8 cellular contexts compared by ENCODE assay signal in genomic region chr2:26942543-26943295, GRCh38. TPM values are rescaled to one million over a fixed set of nuclear protein-coding genes. Genes with fewer than 3 reads are reported as not detected.
DNase-seq lines count a peak whose midpoint lies in the region; ATAC-seq and TF ChIP-seq lines count a peak whose summit lies in the region.

No MANE protein-coding gene starts in this region.

- TF ChIP-seq CTCF in natural killer cell (IDR thresholded peaks at IDR 0.05) (peak; percentile 73), lung (IDR thresholded peaks at IDR 0.05; ENCODE audit: control extremely low read depth, extremely low read depth) (peak; percentile 42)

- no peaks in the 10 kb centered on the region for H3K36me3 ChIP-seq in effector memory CD4-positive, alpha-beta T cell (ENCODE audit: control insufficient read depth, insufficient read depth, low read length)
- no peaks in the 10 kb centered on the region for H3K36me3 ChIP-seq in lung (ENCODE audit: control insufficient read depth in 2 of 2, insufficient read depth in 2 of 2, low read length in 2 of 2)

- DNase-seq in natural killer cell (peak; percentile 46), NCI-H345 (lab: John Stamatoyannopoulos, UW) (peak; percentile 42), lung (ENCODE audit: low spot score) (peak; percentile 68)
- DNase-seq in natural killer cell treated with Interleukin-12 subunit alpha and Interleukin-12 subunit beta and Interleukin-15 and Interleukin-18, amount 100 ng/mL, for 72 hours (ENCODE audit: low spot score): no peak
- peak; percentile 78 for DNase-seq in activated CD4-positive, alpha-beta memory T cell treated with anti-CD3 and anti-CD28 coated beads for 36 hours
- DNase-seq in effector memory CD4-positive, alpha-beta T cell: peak; percentile 4 to 36 (median 15)
- peak; percentile 32 to 39 for DNase-seq in stimulated activated CD8-positive, alpha-beta memory T cell treated with anti-CD3 and anti-CD28 coated beads, Interleukin-15, amount 100 ng/mL, for 48 hours (ENCODE audit: low read depth in 2 of 2)

- peaks cover 0 to 7% of the 10 kb centered on the region in 2 donors for H3K4me1 Mint-ChIP-seq in natural killer cell
- H3K4me1 Mint-ChIP-seq in natural killer cell treated with Interleukin-12 subunit alpha and Interleukin-12 subunit beta and Interleukin-15 and Interleukin-18, amount 100 ng/mL, for 72 hours (ENCODE audit: low read depth in 2 of 2): no peaks in the 10 kb centered on the region
- H3K4me1 Mint-ChIP-seq in activated CD4-positive, alpha-beta memory T cell treated with anti-CD3 and anti-CD28 coated beads for 36 hours (ENCODE audit: low read depth): peaks cover 2% of the 10 kb centered on the region

- H3K27ac ChIP-seq in effector memory CD4-positive, alpha-beta T cell (ENCODE audit: insufficient read depth, low read length, poor library complexity, severe bottlenecking): no peak overlapping the region
- H3K27ac ChIP-seq in lung (ENCODE audit: low read depth in 1 of 2, low read length in 1 of 2): no peak overlapping the region

- H3K27ac Mint-ChIP-seq in natural killer cell: no peak overlapping the region
- H3K27ac Mint-ChIP-seq in natural killer cell treated with Interleukin-12 subunit alpha and Interleukin-12 subunit beta and Interleukin-15 and Interleukin-18, amount 100 ng/mL, for 72 hours: no peak overlapping the region
- H3K27ac Mint-ChIP-seq in activated CD4-positive, alpha-beta memory T cell treated with anti-CD3 and anti-CD28 coated beads for 36 hours: no peak overlapping the region

- ATAC-seq in natural killer cell: peak in 2 of 3 donors; percentile 36 to 64
- ATAC-seq in natural killer cell treated with Interleukin-12 subunit alpha and Interleukin-12 subunit beta and Interleukin-15 and Interleukin-18, amount 100 ng/mL, for 72 hours: no peak
- ATAC-seq in lung (ENCODE audit: insufficient read depth, low FRiP score): peak; percentile 44
- no peak for ATAC-seq in HG02981 (IDR thresholded peaks at IDR 0.05; ENCODE audit: unreplicated experiment)

- POLR2A ChIA-PET in activated CD4-positive, alpha-beta memory T cell treated with anti-CD3 and anti-CD28 coated beads for 36 hours (lab: Charles Lee): interaction anchor here (1.1 kb wide), 1 partner anchor 94 kb away, joined by 3 read pairs; no protein-coding TSS in a partner anchor

- H3K9me3 Mint-ChIP-seq in natural killer cell: no peaks in the 10 kb centered on the region
- H3K9me3 Mint-ChIP-seq in natural killer cell treated with Interleukin-12 subunit alpha and Interleukin-12 subunit beta and Interleukin-15 and Interleukin-18, amount 100 ng/mL, for 72 hours: no peaks in the 10 kb centered on the region
- no peaks in the 10 kb centered on the region for H3K9me3 Mint-ChIP-seq in activated CD4-positive, alpha-beta memory T cell treated with anti-CD3 and anti-CD28 coated beads for 36 hours

- no peaks in the 10 kb centered on the region for H3K36me3 Mint-ChIP-seq in natural killer cell
- H3K36me3 Mint-ChIP-seq in natural killer cell treated with Interleukin-12 subunit alpha and Interleukin-12 subunit beta and Interleukin-15 and Interleukin-18, amount 100 ng/mL, for 72 hours: no peaks in the 10 kb centered on the region
- no peaks in the 10 kb centered on the region for H3K36me3 Mint-ChIP-seq in activated CD4-positive, alpha-beta memory T cell treated with anti-CD3 and anti-CD28 coated beads for 36 hours

- CTCF ChIA-PET in activated CD4-positive, alpha-beta memory T cell treated with anti-CD3 and anti-CD28 coated beads for 36 hours (lab: Charles Lee): interaction anchor here (0.8 to 10.7 kb wide), 19 partner anchors 12 to 351 kb away, joined by 3 to 229 read pairs (median 4); partner anchors contain the start of gene DPYSL5

- H3K4me3 ChIP-seq in effector memory CD4-positive, alpha-beta T cell (ENCODE audit: insufficient read depth, low read depth, low read length, poor library complexity, severe bottlenecking): no peak overlapping the region
- no peak overlapping the region for H3K4me3 ChIP-seq in lung

- 26 to 29% methylated on average over 28 of the region's 28 CpGs for WGBS in lung, 2 donors

- no peaks in the 10 kb centered on the region for H3K9me3 ChIP-seq in effector memory CD4-positive, alpha-beta T cell (ENCODE audit: control insufficient read depth, low read length)
- H3K9me3 ChIP-seq in lung (ENCODE audit: control insufficient read depth in 2 of 2, insufficient read depth in 1 of 2, low read length in 1 of 2): peaks cover 0 to 4% of the 10 kb centered on the region in 2 donors

- H3K4me1 ChIP-seq in effector memory CD4-positive, alpha-beta T cell (ENCODE audit: control insufficient read depth, insufficient read depth, low read length, poor library complexity, severe bottlenecking): no peaks in the 10 kb centered on the region
- no peaks in the 10 kb centered on the region for H3K4me1 ChIP-seq in lung (ENCODE audit: control insufficient read depth in 2 of 2, insufficient read depth in 2 of 2, low read length in 2 of 2)

- intact Hi-C loops in natural killer cell (cut with micrococcal nuclease): no loop called here
- intact Hi-C loops in activated CD4-positive, alpha-beta memory T cell treated with anti-CD3 and anti-CD28 coated beads for 36 hours (cut with micrococcal nuclease): loop anchor here (1.0 kb wide), 1 partner anchor 96 kb away; no protein-coding TSS in a partner anchor

- peaks cover 10 to 14% of the 10 kb centered on the region in 2 donors for H3K27me3 Mint-ChIP-seq in natural killer cell (ENCODE audit: low read depth in 2 of 2)
- peaks cover 0 to 11% of the 10 kb centered on the region in 2 donors for H3K27me3 Mint-ChIP-seq in natural killer cell treated with Interleukin-12 subunit alpha and Interleukin-12 subunit beta and Interleukin-15 and Interleukin-18, amount 100 ng/mL, for 72 hours
- peaks cover 17% of the 10 kb centered on the region for H3K27me3 Mint-ChIP-seq in activated CD4-positive, alpha-beta memory T cell treated with anti-CD3 and anti-CD28 coated beads for 36 hours

- no peak overlapping the region for H3K4me3 Mint-ChIP-seq in natural killer cell
- H3K4me3 Mint-ChIP-seq in natural killer cell treated with Interleukin-12 subunit alpha and Interleukin-12 subunit beta and Interleukin-15 and Interleukin-18, amount 100 ng/mL, for 72 hours: no peak overlapping the region
- H3K4me3 Mint-ChIP-seq in activated CD4-positive, alpha-beta memory T cell treated with anti-CD3 and anti-CD28 coated beads for 36 hours: no peak overlapping the region

- H3K27me3 ChIP-seq in effector memory CD4-positive, alpha-beta T cell (replicated peaks; ENCODE audit: control insufficient read depth, insufficient read depth, low read length, poor library complexity, severe bottlenecking): no peaks in the 10 kb centered on the region
- no peaks in the 10 kb centered on the region for H3K27me3 ChIP-seq in lung (ENCODE audit: control insufficient read depth, insufficient read depth)

RNA-seq across cellular contexts. Expression of gene MAPRE3, which starts 27.7 kb away (rescaled TPM):
- total RNA-seq in natural killer cell (1 to 10 TPM; 3.9 to 5.0 (median 4.2) TPM), lung (10 to 100 TPM; 10.2 to 34.1 TPM)
- 10 to 100 TPM in 1 of 2 donors, 1 to 10 TPM in 1; 5.7 to 10.0 TPM for total RNA-seq in natural killer cell treated with Interleukin-12 subunit alpha and Interleukin-12 subunit beta and Interleukin-15 and Interleukin-18, amount 100 ng/mL, for 72 hours
- total RNA-seq in activated CD4-positive, alpha-beta memory T cell treated with anti-CD3 and anti-CD28 coated beads for 36 hours: 1 to 10 TPM; 4.4 TPM
- 10 to 100 TPM; 20.4 to 41.9 TPM for polyA plus RNA-seq in lung

Comparison
In these comparisons a context has a peak if more than half of its experiments do, and no peak if none do; other contexts are left out.
1. ATAC-seq: peak in natural killer cell (2 of 3) and lung (single experiment); none in natural killer cell treated with Interleukin-12 subunit alpha and Interleukin-12 subunit beta and Interleukin-15 and Interleukin-18, amount 100 ng/mL, for 72 hours (0 of 2) and HG02981 (single experiment).